10 cellular contexts compared by ENCODE assay signal in the genomic region with DNA sequence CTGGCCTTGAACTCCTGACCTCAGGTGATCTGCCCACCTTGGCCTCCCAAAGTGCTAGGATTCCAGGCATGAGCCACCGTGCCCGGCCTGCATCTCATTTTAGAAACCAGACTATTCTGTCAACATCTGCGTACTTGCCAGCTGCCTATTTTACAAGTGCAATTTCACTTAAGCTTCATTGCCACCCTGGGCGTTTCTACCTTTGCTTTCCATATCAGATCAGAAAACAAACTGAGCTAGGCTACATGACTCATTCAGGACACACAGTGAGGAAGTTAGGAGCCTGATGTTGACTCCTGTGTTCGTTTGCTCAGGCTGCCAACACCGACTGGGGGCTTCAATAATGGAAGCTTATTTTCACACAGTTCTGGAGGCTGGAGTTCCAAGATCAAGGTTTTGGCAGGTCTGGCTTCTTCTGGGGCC. TPM values are rescaled to one million over a fixed set of nuclear protein-coding genes. Genes with fewer than 3 reads are reported as not detected.
DNase-seq lines count a peak whose midpoint lies in the region; ATAC-seq lines count a peak whose summit lies in the region.
"Had no signal": no experiment of that assay in that cellular context is flagged by ENCODE, and none has a peak within 500 bp of the region (broad histone marks: within the 10 kb centered on the region; RNA-seq: fewer than 3 reads in every experiment).

No MANE protein-coding gene starts in this region.

- ATAC-seq in left colon, result peak; percentile 78
- no peak for ATAC-seq in HG03196 (IDR thresholded peaks at IDR 0.05; ENCODE audit: unreplicated experiment)
- ATAC-seq in HG03139 (IDR thresholded peaks at IDR 0.05; ENCODE audit: unreplicated experiment), result no peak

- DNase-seq in A172 (ENCODE audit: low spot score), result peak; percentile 22
- DNase-seq in HT1080 (ENCODE audit: low read depth), result peak; percentile 47
- DNase-seq in amniotic epithelial cell (ENCODE audit: low read depth), result peak; percentile 11
- DNase-seq in left colon, result peak; percentile 66 to 71
- no peak for DNase-seq in activated gamma-delta T cell treated with Interleukin-2 at 50 U/mL for 16 hours
- DNase-seq in T-helper 1 cell, result no peak
- DNase-seq: anterior cingulate cortex, spleen had no signal

- intact Hi-C loops in left colon (cut with DNase I, micrococcal nuclease), result loop anchor here in 1 of 2 donors (10.0 kb wide), 1 partner anchor 92 kb away; no protein-coding TSS in a partner anchor

RNA-seq across cellular contexts. Expression of a gene that starts 42.3 kb away (rescaled TPM):
- total RNA-seq in A172 (2014; rRNA removed; shearing (Covaris generic)), result 6.4 and 14.9 TPM in 2 replicates
- 3.3 and 4.6 TPM in 2 replicates for total RNA-seq in HT1080 (2014; rRNA removed; shearing (Covaris generic))
- 2.1 and 2.6 TPM in 2 replicates for polyA plus RNA-seq in HT1080 (2015; cell fraction: cytosol; rRNA removed)
- 4.4 and 4.5 TPM in 2 replicates for polyA plus RNA-seq in HT1080 (2015; cell fraction: nucleus; rRNA removed)
- 1 to 10 TPM; 6.0 to 6.8 TPM for total RNA-seq in left colon

Comparison
In these comparisons a context has a peak if more than half of its experiments do, and no peak if none do; other contexts are left out.
1. DNase-seq: peak in A172 (single experiment), HT1080 (single experiment), amniotic epithelial cell (single experiment) and left colon (2 of 2); none in activated gamma-delta T cell treated with Interleukin-2 at 50 U/mL for 16 hours (single experiment) and T-helper 1 cell (0 of 5).